9 cellular contexts compared by ENCODE assay signal in the genomic region with DNA sequence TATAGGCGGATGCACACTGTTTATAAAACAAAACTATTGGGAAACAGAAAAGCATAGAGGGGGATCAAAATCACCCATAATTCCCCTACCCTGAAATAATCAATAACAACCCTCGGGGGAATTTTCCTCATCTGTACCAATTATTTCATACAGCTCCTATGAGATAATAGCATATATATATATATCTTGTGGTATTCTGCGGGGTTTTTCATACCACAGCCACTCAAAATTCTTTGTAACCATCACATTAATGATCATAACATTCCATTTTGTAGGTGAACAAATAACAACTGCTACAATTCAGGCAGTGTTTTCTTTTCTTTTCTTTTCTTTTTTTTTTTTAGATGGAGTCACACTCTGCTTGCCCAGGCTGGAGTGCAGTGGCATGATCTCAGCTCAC. TPM values are rescaled to one million over a fixed set of nuclear protein-coding genes. Genes with fewer than 3 reads are reported as not detected.
"Had no signal": no experiment of that assay in that cellular context is flagged by ENCODE, and none has a peak within 500 bp of the region (broad histone marks: within the 10 kb centered on the region; RNA-seq: fewer than 3 reads in every experiment).

No MANE protein-coding gene starts in this region.

- H2AFZ ChIP-seq: GM23248 had no signal

- H3K27ac ChIP-seq: GM23248, HL-60 had no signal

- FAIRE-seq: HepG2 had no signal

- H3K9me3 ChIP-seq: HAP-1 had no signal

- H3K4me1 ChIP-seq: HAP-1 had no signal

- ATAC-seq: HCT116, HepG2 had no signal

- H3K36me3 ChIP-seq: HAP-1 had no signal

- H3K4me3 ChIP-seq: GM23248, HAP-1 had no signal

- DNase-seq: GOT3, H7, HFFc6 had no signal

- H3K9ac ChIP-seq: GM23248 had no signal

RNA-seq across cellular contexts. Expression of a gene that starts 35.3 kb away (rescaled TPM):
- total RNA-seq: H7, HT1080 had no signal
